8 cellular contexts compared by ENCODE assay signal in the genomic region with DNA sequence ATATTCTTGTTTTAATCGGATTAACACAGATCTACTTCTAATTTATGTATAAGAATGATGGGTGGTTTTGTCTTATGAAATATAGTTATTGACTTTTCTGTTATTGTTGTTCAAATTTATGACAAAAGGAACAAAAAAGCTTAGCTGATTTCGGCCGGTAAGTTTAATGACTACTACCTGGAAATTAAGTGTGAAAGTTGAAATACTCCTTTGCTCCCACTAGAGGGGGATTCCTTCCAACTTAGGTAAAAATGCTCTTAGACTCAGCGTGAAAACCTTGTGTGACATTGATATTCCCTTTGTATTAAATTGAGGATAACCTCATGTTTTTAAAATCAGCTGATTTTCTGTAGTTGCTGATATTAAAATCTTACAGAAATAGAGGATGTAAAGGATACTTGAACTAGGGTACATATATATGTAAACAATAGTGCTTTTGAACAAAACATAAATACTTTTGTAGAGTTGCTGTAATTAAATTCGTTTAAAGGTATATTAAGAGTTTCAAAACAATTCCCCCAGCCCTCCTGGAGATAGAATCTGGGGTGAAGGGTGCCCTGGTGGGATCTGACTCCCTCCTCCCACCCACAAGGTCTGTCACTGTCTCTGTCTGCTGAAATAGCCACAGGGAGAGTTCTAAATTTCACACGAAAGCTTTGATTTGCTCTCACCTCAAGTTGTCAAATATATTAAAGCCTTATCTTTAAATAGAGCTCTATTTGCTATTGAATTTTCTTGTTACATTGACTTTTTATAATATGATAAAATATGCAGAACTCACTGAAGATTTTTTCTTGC.
DNase-seq lines count a peak whose midpoint lies in the region; ATAC-seq and TF ChIP-seq lines count a peak whose summit lies in the region.

No MANE protein-coding gene starts in this region.

- H3K27ac Mint-ChIP-seq in neural progenitor cell = no peak overlapping the region

- H3K4me1 Mint-ChIP-seq in neural progenitor cell = peaks cover 12% of the 10 kb centered on the region

- H3K4me3 ChIP-seq in epithelial cell of esophagus (ENCODE audit: low read length) (no peak overlapping the region), neural progenitor cell (no peak overlapping the region), aorta (ENCODE audit: low read length in 2 of 2) (no peak overlapping the region)

- H3K9ac ChIP-seq in neural progenitor cell = no peak overlapping the region

- ATAC-seq in SK-N-SH treated with all-trans-retinoic acid at 6 μM for 48 hours (peak; percentile 77), aorta (ENCODE audit: low FRiP score) (no peak), HG02885 (IDR thresholded peaks at IDR 0.05; ENCODE audit: poor library complexity, unreplicated experiment) (no peak)

- H3F3A ChIP-seq in neural progenitor cell (ENCODE audit: low read depth) = peaks cover 17% of the 10 kb centered on the region

- H3K36me3 Mint-ChIP-seq in neural progenitor cell = peaks cover under 1% of the 10 kb centered on the region

- TF ChIP-seq CTCF in LNCAP (IDR thresholded peaks at IDR 0.05) = peak; percentile 68
- TF ChIP-seq CTCF in epithelial cell of esophagus (IDR thresholded peaks at IDR 0.05; ENCODE audit: insufficient read depth, low read depth, low read length, missing control alignments) = peak; percentile 67
- peak; percentile 71 for TF ChIP-seq CTCF in neural progenitor cell (IDR thresholded peaks at IDR 0.05)

- H2AFZ ChIP-seq in neural progenitor cell (replicated peaks) = no peak overlapping the region

- peaks cover 91% of the 10 kb centered on the region for H3K79me2 ChIP-seq in neural progenitor cell (ENCODE audit: low read depth)

- H3K9me3 Mint-ChIP-seq in neural progenitor cell = no peaks in the 10 kb centered on the region

- DNase-seq in SIG-M5 treated with dmso at 0.1 percent for 504 hours (lab: John Stamatoyannopoulos, UW; ENCODE audit: unreplicated experiment) (peak; percentile 30), SIG-M5 (lab: John Stamatoyannopoulos, UW) (no peak), epithelial cell of esophagus (ENCODE audit: low read depth) (peak; percentile 70), neural progenitor cell (ENCODE audit: low spot score) (peak; percentile 50), aorta (no peak)

- WGBS in aorta, 2 donors = 26 to 34% methylated on average over 6 of the region's 6 CpGs

- H3K27me3 ChIP-seq in neural progenitor cell (no peaks in the 10 kb centered on the region), aorta (ENCODE audit: control insufficient read depth in 1 of 2, insufficient read depth in 2 of 2, low read length in 1 of 2) (no peaks in the 10 kb centered on the region)

- H3K4me1 ChIP-seq in neural progenitor cell = peaks cover 26% of the 10 kb centered on the region
- peaks cover 0 to 8% of the 10 kb centered on the region in 2 donors for H3K4me1 ChIP-seq in aorta (ENCODE audit: control insufficient read depth in 1 of 2, insufficient read depth in 2 of 2, low read length in 2 of 2)

- H3K4me2 ChIP-seq in neural progenitor cell = no peak overlapping the region

- intact Hi-C loops in aorta (cut with DNase I) = loop anchor here (5.0 to 10.0 kb wide), 5 partner anchors 110 to 240 kb away; no protein-coding TSS in a partner anchor

- H3K9me3 ChIP-seq in neural progenitor cell (ENCODE audit: low read depth) = no peaks in the 10 kb centered on the region
- no peaks in the 10 kb centered on the region for H3K9me3 ChIP-seq in aorta (ENCODE audit: control insufficient read depth, low read length)

- H3K4me3 Mint-ChIP-seq in neural progenitor cell = no peak overlapping the region

- peaks cover 57% of the 10 kb centered on the region for H4K20me1 ChIP-seq in neural progenitor cell (ENCODE audit: low read depth)

- no peak overlapping the region for H3K27ac ChIP-seq in neural progenitor cell
- H3K27ac ChIP-seq in aorta (ENCODE audit: low read depth in 1 of 2, low read length in 2 of 2) = no peak overlapping the region

- H3K36me3 ChIP-seq in neural progenitor cell = no peaks in the 10 kb centered on the region
- no peaks in the 10 kb centered on the region for H3K36me3 ChIP-seq in aorta (ENCODE audit: control insufficient read depth in 1 of 2, insufficient read depth in 2 of 2, low read length in 1 of 2)

- H3K27me3 Mint-ChIP-seq in neural progenitor cell (ENCODE audit: insufficient read depth, low read depth) = no peaks in the 10 kb centered on the region

TF ChIP-seq in SK-N-SH treated with all-trans-retinoic acid at 6 μM for 48 hours, 23 proteins besides CTCF, POLR2A, EP300 and RAD21:
- TF ChIP-seq ESRRG (CRISPR knock-in tag; IDR thresholded peaks at IDR 0.05) (no peak), TOX (CRISPR knock-in tag; IDR thresholded peaks at IDR 0.05; ENCODE audit: borderline replicate concordance) (no peak), CSDC2 (CRISPR knock-in tag; IDR thresholded peaks at IDR 0.05) (no peak), BACH2 (CRISPR knock-in tag; IDR thresholded peaks at IDR 0.05; ENCODE audit: borderline replicate concordance) (no peak), PATZ1 (CRISPR knock-in tag; IDR thresholded peaks at IDR 0.05; ENCODE audit: borderline replicate concordance) (no peak), ZNF565 (CRISPR knock-in tag; conservative IDR thresholded peaks at IDR 0.05; ENCODE audit: low read depth) (no peak), OSR1 (CRISPR knock-in tag; IDR thresholded peaks at IDR 0.05) (no peak), ZC3H10 (CRISPR knock-in tag; IDR thresholded peaks at IDR 0.05) (no peak), GLIS3 (CRISPR knock-in tag; IDR thresholded peaks at IDR 0.05) (no peak), PPARA (CRISPR knock-in tag; IDR thresholded peaks at IDR 0.05; ENCODE audit: borderline replicate concordance) (no peak), CSRNP3 (CRISPR knock-in tag; IDR thresholded peaks at IDR 0.05) (no peak), ZFP30 (CRISPR knock-in tag; IDR thresholded peaks at IDR 0.05) (no peak)

Comparison
In these comparisons a context has a peak if more than half of its experiments do, and no peak if none do; other contexts are left out.
1. DNase-seq: peak in SIG-M5 treated with dmso at 0.1 percent for 504 hours (single experiment), epithelial cell of esophagus (single experiment) and neural progenitor cell (single experiment); none in SIG-M5 (single experiment) and aorta (0 of 2).
2. Peak in every context shown above with its lines, with median percentiles within 50 percentile points of each other: CTCF ChIP-seq.